16 cellular contexts compared by ENCODE assay signal in the genomic region with DNA sequence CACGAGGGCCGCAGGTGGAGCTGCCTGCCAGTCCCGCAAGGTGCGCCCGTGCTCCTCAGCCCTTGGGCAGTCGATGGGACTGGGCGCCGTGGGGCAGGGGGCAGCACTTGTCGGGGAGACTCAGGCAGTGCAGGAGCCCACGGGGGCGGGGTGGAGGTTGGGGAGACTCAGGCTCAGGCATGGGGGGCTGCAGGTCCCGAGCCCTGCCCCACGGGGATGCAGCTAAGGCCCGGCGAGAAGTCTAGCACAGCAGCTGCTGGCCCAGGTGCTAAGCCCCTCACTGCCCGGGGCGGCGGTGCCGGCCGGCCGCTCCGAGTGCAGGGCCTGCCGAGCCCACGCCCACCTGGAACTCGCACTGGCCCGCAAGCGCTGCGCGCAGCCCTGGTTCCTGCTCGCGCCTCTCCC. TPM values are rescaled to one million over a fixed set of nuclear protein-coding genes. Genes with fewer than 3 reads are reported as not detected.
"Had no signal": no experiment of that assay in that cellular context is flagged by ENCODE, and none has a peak within 500 bp of the region (broad histone marks: within the 10 kb centered on the region; RNA-seq: fewer than 3 reads in every experiment).

No MANE protein-coding gene starts in this region.

- H3K4me3 Mint-ChIP-seq: nephron progenitor cell had no signal

- H3K9me3 Mint-ChIP-seq: activated CD4-positive, alpha-beta memory T cell treated with anti-CD3 and anti-CD28 coated beads for 36 hours; activated T-helper 2 cell treated with anti-CD3 and anti-CD28 coated beads, Interferon-gamma antibody, Interleukin-2, Interleukin-4, amounts not matched to agents 10 μg/mL and 5 μg/mL and 100 μg/mL, durations not matched to agents 14 hours and 24 hours and 36 hours; stimulated activated naive CD8-positive, alpha-beta T cell treated with anti-CD3 and anti-CD28 coated beads, Interleukin-15, amount 100 ng/mL, for 72 hours had no signal

- H3K4me3 ChIP-seq: ascending aorta, coronary artery, lower lobe of right lung, suprapubic skin, vagina had no signal

- H3K36me3 Mint-ChIP-seq: activated CD4-positive, alpha-beta memory T cell treated with anti-CD3 and anti-CD28 coated beads for 36 hours had no signal

- ATAC-seq: lower lobe of right lung had no signal

- H3K27me3 Mint-ChIP-seq: activated CD4-positive, alpha-beta memory T cell treated with anti-CD3 and anti-CD28 coated beads for 36 hours had no signal

- DNase-seq: activated CD4-positive, alpha-beta T cell treated with anti-CD3 and anti-CD28 coated beads for 1 hour; lower lobe of right lung; nephron progenitor cell; occipital lobe; trophoblast cell; WERI-Rb-1 had no signal

- H3K27ac Mint-ChIP-seq: activated naive CD4-positive, alpha-beta T cell treated with anti-CD3 and anti-CD28 coated beads for 36 hours; nephron progenitor cell; progenitor cell of endocrine pancreas; stimulated activated naive CD8-positive, alpha-beta T cell treated with anti-CD3 and anti-CD28 coated beads, Interleukin-15, amount 100 ng/mL, for 72 hours had no signal

- H3K9me3 ChIP-seq: ascending aorta, lower lobe of right lung, suprapubic skin, vagina had no signal

- H3K4me1 ChIP-seq: ascending aorta had no signal

- H3K27me3 ChIP-seq: ascending aorta, vagina had no signal

- H3K36me3 ChIP-seq: ascending aorta, lower lobe of right lung, suprapubic skin, vagina, WERI-Rb-1 had no signal

RNA-seq across cellular contexts. Expression of a gene that starts 39.2 kb away (rescaled TPM):
- total RNA-seq: progenitor cell of endocrine pancreas had no signal

RNA-seq across cellular contexts. Expression of a gene that starts 54.4 kb away (rescaled TPM):
- total RNA-seq: ascending aorta, progenitor cell of endocrine pancreas, skeletal muscle tissue had no signal
